ENCODE assay signal across 8 cellular contexts in genomic region chr6:30721198-30722024, GRCh38. TPM values are rescaled to one million over a fixed set of nuclear protein-coding genes. Genes with fewer than 3 reads are reported as not detected.
DNase-seq lines count a peak whose midpoint lies in the region; ATAC-seq, FAIRE-seq and TF ChIP-seq lines count a peak whose summit lies in the region.

No MANE protein-coding gene starts in this region.

- H3K79me2 ChIP-seq in OCI-LY1 (ENCODE audit: insufficient read depth, low read length) (peaks cover 24% of the 10 kb centered on the region), endothelial cell of umbilical vein (ENCODE audit: control insufficient read depth, insufficient read depth, low read length) (peaks cover 64% of the 10 kb centered on the region)

- H4K20me1 ChIP-seq in OCI-LY1 (ENCODE audit: insufficient read depth, low read length) (no peaks in the 10 kb centered on the region), endothelial cell of umbilical vein (replicated peaks; ENCODE audit: control insufficient read depth, extremely low read depth, insufficient read depth, low read length) (peaks cover 7% of the 10 kb centered on the region)

- DNase-seq in HuH-7 (ENCODE audit: low spot score): peak; percentile 61
- peak; percentile 99 for DNase-seq in activated CD8-positive, alpha-beta memory T cell treated with anti-CD3 and anti-CD28 coated beads, Interleukin-2, amount 50 U/mL, for 48 hours
- DNase-seq in endothelial cell of umbilical vein (ENCODE audit: low read depth, low spot score): peak; percentile 91
- DNase-seq in middle frontal gyrus (ENCODE audit: extremely low spot score, low spot score): peak; percentile 86
- peak; percentile 92 to 94 for DNase-seq in stimulated activated CD8-positive, alpha-beta memory T cell treated with anti-CD3 and anti-CD28 coated beads, Interleukin-15, amount 100 ng/mL, for 48 hours (ENCODE audit: low read depth in 2 of 2)

- CTCF ChIA-PET in endothelial cell of umbilical vein (lab: Charles Lee): interaction anchor here (0.6 to 9.2 kb wide), 18 partner anchors 10 to 366 kb away, joined by 3 to 296 read pairs (median 6); partner anchors contain the start of genes DHX16, FLOT1 and VARS2

- no peaks in the 10 kb centered on the region for H3K9me2 ChIP-seq in OCI-LY1 (ENCODE audit: low read depth, low read length)

- H3K4me2 ChIP-seq in OCI-LY1 (ENCODE audit: low read length) (peak overlapping the region; percentile 88), endothelial cell of umbilical vein (ENCODE audit: insufficient read depth, low read length) (peak overlapping the region; percentile 89)

- peaks cover 38% of the 10 kb centered on the region for H3K4me1 ChIP-seq in OCI-LY1 (ENCODE audit: insufficient read depth, low read length, severe bottlenecking)
- peaks cover 42% of the 10 kb centered on the region for H3K4me1 ChIP-seq in endothelial cell of umbilical vein (ENCODE audit: control insufficient read depth, extremely low read depth, insufficient read depth, low read length)

- H3F3A ChIP-seq in OCI-LY1 (ENCODE audit: insufficient read depth, low read length): peaks cover 25% of the 10 kb centered on the region

- POLR2A ChIA-PET in endothelial cell of umbilical vein (lab: Charles Lee): interaction anchor here (0.6 to 3.0 kb wide), 7 partner anchors 9 to 98 kb away, joined by 3 to 34 read pairs (median 3); partner anchors contain the start of genes IER3 and NRM

- ATAC-seq in GM18505 (IDR thresholded peaks at IDR 0.05; ENCODE audit: unreplicated experiment) (peak; percentile 34), HG03039 (IDR thresholded peaks at IDR 0.05; ENCODE audit: unreplicated experiment) (no peak)

- H3K9me3 ChIP-seq in OCI-LY1 (ENCODE audit: low read length): no peaks in the 10 kb centered on the region
- no peaks in the 10 kb centered on the region for H3K9me3 ChIP-seq in endothelial cell of umbilical vein (replicated peaks; ENCODE audit: control insufficient read depth, insufficient read depth, low read length)

- peak overlapping the region; percentile 100 for H3K4me3 ChIP-seq in OCI-LY1 (ENCODE audit: low read depth, low read length, poor library complexity, severe bottlenecking)
- H3K4me3 ChIP-seq in endothelial cell of umbilical vein (replicated peaks in 1 of 3; ENCODE audit: insufficient read depth in 1 of 3, low read depth in 1 of 3, low read length in 3 of 3): peak overlapping the region; percentile 94 to 99 (median 99)

- H3K36me3 ChIP-seq in OCI-LY1 (ENCODE audit: insufficient read depth, low read length) (peaks cover 54% of the 10 kb centered on the region), endothelial cell of umbilical vein (ENCODE audit: control insufficient read depth in 2 of 2, extremely low read depth in 1 of 2, insufficient read depth in 2 of 2, low read length in 2 of 2) (peaks cover 16 to 31% of the 10 kb centered on the region in 2 experiments)

- H2AFZ ChIP-seq in OCI-LY1 (ENCODE audit: low read length) (no peak overlapping the region), endothelial cell of umbilical vein (ENCODE audit: low read depth, low read length) (no peak overlapping the region)

- TF ChIP-seq CTCF in OCI-LY1 (IDR thresholded peaks at IDR 0.05; ENCODE audit: low read length): no peak
- peak; percentile 13 to 44 for TF ChIP-seq CTCF in endothelial cell of umbilical vein (IDR thresholded peaks at IDR 0.05; ENCODE audit: extremely low read depth in 1 of 2, insufficient read depth in 1 of 2, low read depth in 1 of 2, low read length in 2 of 2)

- intact Hi-C loops in endothelial cell of umbilical vein (cut with micrococcal nuclease): loop anchor here (1.0 to 2.0 kb wide), 5 partner anchors 21 to 239 kb away; partner anchors contain the start of genes C6orf136 and FLOT1

- H3K9me1 ChIP-seq in endothelial cell of umbilical vein (replicated peaks; ENCODE audit: control insufficient read depth, extremely low read depth, insufficient read depth, low read length): no peaks in the 10 kb centered on the region

- H3K27ac ChIP-seq in OCI-LY1 (ENCODE audit: low read depth, low read length, poor library complexity, severe bottlenecking) (peak overlapping the region; percentile 97), endothelial cell of umbilical vein (ENCODE audit: insufficient read depth, low read depth, low read length) (peak overlapping the region; percentile 94)

- peak; percentile 18 for FAIRE-seq in endothelial cell of umbilical vein (lab: Jason Lieb, UNC)

- BruUV-seq in endothelial cell of umbilical vein (replicated peaks; lab: Mats Ljungman, UMichigan): no TSS peak

- TF ChIP-seq POLR2A in GM18505 (IDR thresholded peaks at IDR 0.05; ENCODE audit: borderline replicate concordance, extremely low read depth, insufficient read depth, insufficient read length): peak; percentile 58
- TF ChIP-seq POLR2A in endothelial cell of umbilical vein (IDR thresholded peaks at IDR 0.05; ENCODE audit: low read depth, low read length): peak; percentile 92

- H3K27me3 ChIP-seq in OCI-LY1 (ENCODE audit: insufficient read depth, low read length) (no peaks in the 10 kb centered on the region), endothelial cell of umbilical vein (ENCODE audit: control insufficient read depth in 2 of 2, insufficient read depth in 2 of 2, low read length in 2 of 2) (no peaks in the 10 kb centered on the region)

- H3K9ac ChIP-seq in OCI-LY1 (ENCODE audit: low read length): peak overlapping the region; percentile 100
- H3K9ac ChIP-seq in endothelial cell of umbilical vein (replicated peaks; ENCODE audit: extremely low read depth, insufficient read depth, low read length): peak overlapping the region; percentile 100

- dilution Hi-C loops in endothelial cell of umbilical vein (cut with MboI; ENCODE audit: extremely low pct_ligation_motif_present, low sequenced_read_pairs): no loop called here

TF ChIP-seq in endothelial cell of umbilical vein, 7 proteins besides CTCF, POLR2A, EP300 and RAD21:
- peak; percentile 95 for TF ChIP-seq MAX (IDR thresholded peaks at IDR 0.05; ENCODE audit: insufficient read depth, insufficient read length)
- no peak for TF ChIP-seq GATA2 (IDR thresholded peaks at IDR 0.05; ENCODE audit: insufficient read depth, insufficient read length, low read depth, low read length)
- peak; percentile 99 for TF ChIP-seq POLR2AphosphoS5 (IDR thresholded peaks at IDR 0.05; ENCODE audit: insufficient read depth, low read depth, low read length)
TF ChIP-seq in endothelial cell of umbilical vein: peak in this region for 2.

RNA-seq across cellular contexts. Expression of gene TUBB, which starts 1.3 kb away (rescaled TPM):
- total RNA-seq in endothelial cell of umbilical vein: 1,243 and 1,276 TPM in 2 replicates
- polyA plus RNA-seq in endothelial cell of umbilical vein: 1,408 and 1,437 TPM in 2 replicates
- polyA plus RNA-seq in endothelial cell of umbilical vein (2011; cell fraction: cytosol; rRNA removed): 1,278 and 1,444 TPM in 2 replicates
- 567 and 602 TPM in 2 replicates for polyA plus RNA-seq in endothelial cell of umbilical vein (2011; cell fraction: nucleus; rRNA removed)
- 869 and 1,219 TPM in 2 replicates for polyA plus RNA-seq in endothelial cell of umbilical vein (2012)
- 1,727 and 1,760 TPM in 2 replicates for polyA minus RNA-seq in endothelial cell of umbilical vein
- 468 TPM for polyA minus RNA-seq in endothelial cell of umbilical vein (2011; cell fraction: cytosol; rRNA and poly(A)+ RNA removed)
- polyA minus RNA-seq in endothelial cell of umbilical vein (2011; cell fraction: nucleus; rRNA and poly(A)+ RNA removed): 213 and 284 TPM in 2 replicates

RNA-seq across cellular contexts. Expression of gene MDC1, which starts 4.3 kb away (rescaled TPM):
- 42.3 and 43.6 TPM in 2 replicates for total RNA-seq in endothelial cell of umbilical vein
- polyA plus RNA-seq in endothelial cell of umbilical vein: 15.6 and 16.8 TPM in 2 replicates
- polyA plus RNA-seq in endothelial cell of umbilical vein (2011; cell fraction: cytosol; rRNA removed): 13.0 and 13.4 TPM in 2 replicates
- 36.2 and 49.0 TPM in 2 replicates for polyA plus RNA-seq in endothelial cell of umbilical vein (2011; cell fraction: nucleus; rRNA removed)
- 16.8 and 20.4 TPM in 2 replicates for polyA plus RNA-seq in endothelial cell of umbilical vein (2012)
- 14.6 and 17.6 TPM in 2 replicates for polyA minus RNA-seq in endothelial cell of umbilical vein
- polyA minus RNA-seq in endothelial cell of umbilical vein (2011; cell fraction: cytosol; rRNA and poly(A)+ RNA removed): 20.7 TPM
- polyA minus RNA-seq in endothelial cell of umbilical vein (2011; cell fraction: nucleus; rRNA and poly(A)+ RNA removed): 11.9 and 14.6 TPM in 2 replicates

RNA-seq across cellular contexts. Expression of gene FLOT1, which starts 21.1 kb away (rescaled TPM):
- total RNA-seq in endothelial cell of umbilical vein: 141 and 145 TPM in 2 replicates
- polyA plus RNA-seq in endothelial cell of umbilical vein: 146 and 154 TPM in 2 replicates
- 146 and 167 TPM in 2 replicates for polyA plus RNA-seq in endothelial cell of umbilical vein (2011; cell fraction: cytosol; rRNA removed)
- 258 and 271 TPM in 2 replicates for polyA plus RNA-seq in endothelial cell of umbilical vein (2011; cell fraction: nucleus; rRNA removed)
- polyA plus RNA-seq in endothelial cell of umbilical vein (2012): 59.6 and 86.3 TPM in 2 replicates
- polyA minus RNA-seq in endothelial cell of umbilical vein: 122 and 136 TPM in 2 replicates
- 62.8 TPM for polyA minus RNA-seq in endothelial cell of umbilical vein (2011; cell fraction: cytosol; rRNA and poly(A)+ RNA removed)
- 238 and 240 TPM in 2 replicates for polyA minus RNA-seq in endothelial cell of umbilical vein (2011; cell fraction: nucleus; rRNA and poly(A)+ RNA removed)

RNA-seq across cellular contexts. Expression of gene IER3, which starts 22.9 kb away (rescaled TPM):
- total RNA-seq in endothelial cell of umbilical vein: 163 and 170 TPM in 2 replicates
- polyA plus RNA-seq in endothelial cell of umbilical vein: 344 and 468 TPM in 2 replicates
- 344 and 363 TPM in 2 replicates for polyA plus RNA-seq in endothelial cell of umbilical vein (2011; cell fraction: cytosol; rRNA removed)
- 547 and 658 TPM in 2 replicates for polyA plus RNA-seq in endothelial cell of umbilical vein (2011; cell fraction: nucleus; rRNA removed)
- polyA plus RNA-seq in endothelial cell of umbilical vein (2012): 266 and 464 TPM in 2 replicates
- 77.6 and 100 TPM in 2 replicates for polyA minus RNA-seq in endothelial cell of umbilical vein
- 38.7 TPM for polyA minus RNA-seq in endothelial cell of umbilical vein (2011; cell fraction: cytosol; rRNA and poly(A)+ RNA removed)
- polyA minus RNA-seq in endothelial cell of umbilical vein (2011; cell fraction: nucleus; rRNA and poly(A)+ RNA removed): 87.7 and 161 TPM in 2 replicates

RNA-seq across cellular contexts. Expression of gene NRM, which starts 30.6 kb away (rescaled TPM):
- 28.5 and 32.2 TPM in 2 replicates for total RNA-seq in endothelial cell of umbilical vein
- 33.8 and 36.7 TPM in 2 replicates for polyA plus RNA-seq in endothelial cell of umbilical vein
- polyA plus RNA-seq in endothelial cell of umbilical vein (2011; cell fraction: cytosol; rRNA removed): 33.0 and 34.0 TPM in 2 replicates
- 16.0 and 18.9 TPM in 2 replicates for polyA plus RNA-seq in endothelial cell of umbilical vein (2011; cell fraction: nucleus; rRNA removed)
- 17.7 and 22.2 TPM in 2 replicates for polyA plus RNA-seq in endothelial cell of umbilical vein (2012)
- polyA minus RNA-seq in endothelial cell of umbilical vein: 17.5 and 18.7 TPM in 2 replicates
- 20.0 TPM for polyA minus RNA-seq in endothelial cell of umbilical vein (2011; cell fraction: cytosol; rRNA and poly(A)+ RNA removed)
- 4.5 and 7.8 TPM in 2 replicates for polyA minus RNA-seq in endothelial cell of umbilical vein (2011; cell fraction: nucleus; rRNA and poly(A)+ RNA removed)
